In the genomic region with DNA sequence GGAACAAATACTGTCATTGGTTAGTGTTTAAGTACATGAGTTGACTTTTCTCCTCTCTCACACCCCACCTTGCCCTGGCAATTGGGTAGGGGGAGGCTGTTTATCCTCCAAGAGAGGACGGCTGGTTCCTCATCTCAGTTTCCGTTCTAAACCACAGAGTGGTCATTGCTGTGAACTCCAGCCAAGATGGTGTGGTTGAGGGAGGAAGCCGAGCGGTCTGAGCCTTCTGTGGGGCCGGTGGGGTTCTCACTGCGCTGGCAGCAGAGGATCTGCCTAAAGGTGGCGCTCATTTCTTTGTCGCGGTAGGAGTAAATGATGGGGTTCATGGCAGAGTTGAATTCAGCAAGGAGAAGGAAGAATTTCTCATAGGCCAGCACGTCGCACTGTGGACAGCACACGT, we compare ENCODE assay signal across 9 cellular contexts.
DNase-seq lines count a peak whose midpoint lies in the region; ATAC-seq and TF ChIP-seq lines count a peak whose summit lies in the region.
"Had no signal": no experiment of that assay in that cellular context is flagged by ENCODE, and none has a peak within 500 bp of the region (broad histone marks: within the 10 kb centered on the region; RNA-seq: fewer than 3 reads in every experiment).

No MANE protein-coding gene starts in this region.

- POLR2A ChIA-PET in PC-9 (lab: Charles Lee; ENCODE audit: unreplicated experiment) = no interaction called here
- POLR2A ChIA-PET in activated CD4-positive, alpha-beta T cell treated with anti-CD3 and anti-CD28 coated beads, Interleukin-2, amount 10 ng/mL, durations not matched to agents 7 days and 5 days (lab: Charles Lee) = no interaction called here

- no peaks in the 10 kb centered on the region for H3K9me2 ChIP-seq in PC-9 (ENCODE audit: insufficient read depth)

- peak; percentile 86 for ATAC-seq in GM18907 (IDR thresholded peaks at IDR 0.05; ENCODE audit: unreplicated experiment)
- ATAC-seq in HG03097 (IDR thresholded peaks at IDR 0.05; ENCODE audit: low FRiP score, unreplicated experiment) = peak; percentile 95
- no peak for ATAC-seq in GM19455 (IDR thresholded peaks at IDR 0.05; ENCODE audit: unreplicated experiment)

- H3K27me3 Mint-ChIP-seq in activated CD4-positive, alpha-beta T cell treated with anti-CD3 and anti-CD28 coated beads, Interleukin-2, amount 10 ng/mL, durations not matched to agents 7 days and 5 days = peaks cover 3% of the 10 kb centered on the region

- H2AFZ ChIP-seq in PC-9 = no peak overlapping the region

- H3K4me3 ChIP-seq in PC-9 = no peak overlapping the region

- no peak for TF ChIP-seq CTCF in PC-9 (conservative IDR thresholded peaks at IDR 0.05)

- CTCF ChIA-PET in PC-9 (lab: Charles Lee) = no interaction called here
- CTCF ChIA-PET in activated CD4-positive, alpha-beta T cell treated with anti-CD3 and anti-CD28 coated beads, Interleukin-2, amount 10 ng/mL, durations not matched to agents 7 days and 5 days (lab: Charles Lee) = no interaction called here

- BruUV-seq in PC-9 (replicated peaks; lab: Mats Ljungman, UMichigan) = no TSS peak

- peaks cover 6% of the 10 kb centered on the region; the same call in 1 of the 2 replicates for H3K9me3 ChIP-seq in PC-9 (ENCODE audit: insufficient read depth, low read depth)

- H3K4me1 Mint-ChIP-seq in activated CD4-positive, alpha-beta T cell treated with anti-CD3 and anti-CD28 coated beads, Interleukin-2, amount 10 ng/mL, durations not matched to agents 7 days and 5 days = peaks cover under 1% of the 10 kb centered on the region

- no peak overlapping the region for H3K4me3 Mint-ChIP-seq in activated CD4-positive, alpha-beta T cell treated with anti-CD3 and anti-CD28 coated beads, Interleukin-2, amount 10 ng/mL, durations not matched to agents 7 days and 5 days
- H3K4me3 Mint-ChIP-seq: activated naive CD8-positive, alpha-beta T cell had no signal

- no peaks in the 10 kb centered on the region; the same call in 1 of the 2 replicates for H3K36me3 ChIP-seq in PC-9 (ENCODE audit: low read depth)

- intact Hi-C loops in PC-9 (cut with micrococcal nuclease; ENCODE audit: unreplicated experiment) = no loop called here

- H4K20me1 ChIP-seq in PC-9 (ENCODE audit: insufficient read depth) = no peaks in the 10 kb centered on the region

- H3K4me1 ChIP-seq in PC-9 (replicated peaks; ENCODE audit: insufficient read depth) = no peaks in the 10 kb centered on the region

- H3K27ac Mint-ChIP-seq in activated CD4-positive, alpha-beta T cell treated with anti-CD3 and anti-CD28 coated beads, Interleukin-2, amount 10 ng/mL, durations not matched to agents 7 days and 5 days = no peak overlapping the region
- H3K27ac Mint-ChIP-seq: activated naive CD8-positive, alpha-beta T cell had no signal

- H3K9me3 Mint-ChIP-seq in activated CD4-positive, alpha-beta T cell treated with anti-CD3 and anti-CD28 coated beads, Interleukin-2, amount 10 ng/mL, durations not matched to agents 7 days and 5 days = no peaks in the 10 kb centered on the region

- no peaks in the 10 kb centered on the region for H3K79me2 ChIP-seq in PC-9 (ENCODE audit: low read depth)

- no peaks in the 10 kb centered on the region for H3K27me3 ChIP-seq in PC-9 (ENCODE audit: insufficient read depth, low read depth)

- H3K36me3 Mint-ChIP-seq in activated CD4-positive, alpha-beta T cell treated with anti-CD3 and anti-CD28 coated beads, Interleukin-2, amount 10 ng/mL, durations not matched to agents 7 days and 5 days (ENCODE audit: low read depth) = no peaks in the 10 kb centered on the region
- H3K36me3 Mint-ChIP-seq: activated naive CD8-positive, alpha-beta T cell had no signal

- H3K27ac ChIP-seq in PC-9 = no peak overlapping the region

- no peaks in the 10 kb centered on the region for H3F3A ChIP-seq in PC-9 (ENCODE audit: insufficient read depth, low read depth)

- peak in 37 of 58 donors; percentile 3 to 62 (median 21) for DNase-seq in anterior cingulate cortex (lab: John Stamatoyannopoulos, UW)
- DNase-seq in nucleus accumbens (lab: John Stamatoyannopoulos, UW) = peak in 33 of 56 donors; percentile 2 to 45 (median 17)
- DNase-seq in NCI-H2107 treated with DMSO at 0.1 percent for 48 hours (lab: John Stamatoyannopoulos, UW; ENCODE audit: unreplicated experiment) = no peak
- no peak for DNase-seq in PC-9
- no peak for DNase-seq in activated CD4-positive, alpha-beta T cell treated with anti-CD3 and anti-CD28 coated beads, Interleukin-2, amount 10 ng/mL, durations not matched to agents 7 days and 5 days

- no peak overlapping the region for H3K4me2 ChIP-seq in PC-9

Comparison
In these comparisons a context has a peak if more than half of its experiments do, and no peak if none do; other contexts are left out.
1. DNase-seq: peak in anterior cingulate cortex (37 of 58) and nucleus accumbens (33 of 56); none in NCI-H2107 treated with DMSO at 0.1 percent for 48 hours (single experiment), PC-9 (0 of 2) and activated CD4-positive, alpha-beta T cell treated with anti-CD3 and anti-CD28 coated beads, Interleukin-2, amount 10 ng/mL, durations not matched to agents 7 days and 5 days (single experiment).